ENCODE assay signal across 10 cellular contexts in genomic region chr1:78303620-78304019, GRCh38.
DNase-seq lines count a peak whose midpoint lies in the region; ATAC-seq and TF ChIP-seq lines count a peak whose summit lies in the region.
"Had no signal": no experiment of that assay in that cellular context is flagged by ENCODE, and none has a peak within 500 bp of the region (broad histone marks: within the 10 kb centered on the region; RNA-seq: fewer than 3 reads in every experiment).

No MANE protein-coding gene starts in this region.

- H3K27ac ChIP-seq in uterus, result no peak overlapping the region

- no peak overlapping the region for H3K4me3 ChIP-seq in cardiac fibroblast (replicated peaks in 1 of 2; ENCODE audit: low read depth in 2 of 2, low read length in 2 of 2)
- no peak overlapping the region for H3K4me3 ChIP-seq in uterus
- H3K4me3 ChIP-seq: K562 had no signal

- peaks cover 8% of the 10 kb centered on the region for H3K27me3 Mint-ChIP-seq in stimulated activated naive CD8-positive, alpha-beta T cell treated with anti-CD3 and anti-CD28 coated beads, Interleukin-15, amount 100 ng/mL, for 72 hours

- H3K27ac Mint-ChIP-seq in stimulated activated naive CD8-positive, alpha-beta T cell treated with anti-CD3 and anti-CD28 coated beads, Interleukin-15, amount 100 ng/mL, for 72 hours, result no peak overlapping the region
- H3K27ac Mint-ChIP-seq: activated T-cell treated with anti-CD3 and anti-CD28 coated beads, Interleukin-2, amount 50 U/mL, for 24 hours had no signal

- intact Hi-C loops in uterus (cut with DNase I; ENCODE audit: low total_unique reads), result no loop called here

- H3K4me1 ChIP-seq in uterus, result no peaks in the 10 kb centered on the region

- ATAC-seq in HG02981 (IDR thresholded peaks at IDR 0.05; ENCODE audit: unreplicated experiment), result no peak
- ATAC-seq in stimulated activated naive CD8-positive, alpha-beta T cell treated with anti-CD3 and anti-CD28 coated beads, Interleukin-15, amount 100 ng/mL, for 72 hours, result no peak
- ATAC-seq: K562 had no signal

- H3K36me3 ChIP-seq in uterus, result no peaks in the 10 kb centered on the region

- TF ChIP-seq CTCF in cardiac fibroblast (IDR thresholded peaks at IDR 0.05; ENCODE audit: low read depth, low read length) (no peak), uterus (IDR thresholded peaks at IDR 0.05) (no peak)

- peak; percentile 92 for DNase-seq in HT1080 (ENCODE audit: low read depth)
- DNase-seq in cardiac fibroblast (ENCODE audit: low read depth in 2 of 2), result peak; percentile 94
- peak; percentile 90 for DNase-seq in kidney glomerular epithelial cell (lab: John Stamatoyannopoulos, UW)
- peak; percentile 45 to 52 for DNase-seq in uterus
- DNase-seq in SW480 (ENCODE audit: low spot score), result no peak
- DNase-seq in stimulated activated naive CD8-positive, alpha-beta T cell treated with anti-CD3 and anti-CD28 coated beads, Interleukin-15, amount 100 ng/mL, for 72 hours, result no peak
- DNase-seq: activated T-cell treated with anti-CD3 and anti-CD28 coated beads, Interleukin-2, amount 50 U/mL, for 24 hours; T-helper 2 cell had no signal

- H3K27me3 ChIP-seq in uterus, result no peaks in the 10 kb centered on the region

- H3K4me1 Mint-ChIP-seq in stimulated activated naive CD8-positive, alpha-beta T cell treated with anti-CD3 and anti-CD28 coated beads, Interleukin-15, amount 100 ng/mL, for 72 hours, result no peaks in the 10 kb centered on the region

- no peak for TF ChIP-seq POLR2A in uterus (IDR thresholded peaks at IDR 0.05)

- no peaks in the 10 kb centered on the region for H3K9me3 Mint-ChIP-seq in stimulated activated naive CD8-positive, alpha-beta T cell treated with anti-CD3 and anti-CD28 coated beads, Interleukin-15, amount 100 ng/mL, for 72 hours

- no peaks in the 10 kb centered on the region for H3K9me3 ChIP-seq in uterus

- no peak overlapping the region for H3K4me3 Mint-ChIP-seq in stimulated activated naive CD8-positive, alpha-beta T cell treated with anti-CD3 and anti-CD28 coated beads, Interleukin-15, amount 100 ng/mL, for 72 hours
- H3K4me3 Mint-ChIP-seq: activated T-cell treated with anti-CD3 and anti-CD28 coated beads, Interleukin-2, amount 50 U/mL, for 24 hours had no signal

Comparison
In these comparisons a context has a peak if more than half of its experiments do, and no peak if none do; other contexts are left out.
1. DNase-seq: peak in HT1080 (single experiment), cardiac fibroblast (2 of 2), kidney glomerular epithelial cell (single experiment) and uterus (2 of 2); none in SW480 (single experiment) and stimulated activated naive CD8-positive, alpha-beta T cell treated with anti-CD3 and anti-CD28 coated beads, Interleukin-15, amount 100 ng/mL, for 72 hours (0 of 2).